11 cellular contexts compared by ENCODE assay signal in genomic region chr5:31587546-31587945, GRCh38. TPM values are rescaled to one million over a fixed set of nuclear protein-coding genes. Genes with fewer than 3 reads are reported as not detected.
A peak's percentile ranks its signal among the peaks of the same experiment; 100 is the strongest.
DNase-seq lines count a peak whose midpoint lies in the region; ATAC-seq and TF ChIP-seq lines count a peak whose summit lies in the region.
"Had no signal": no experiment of that assay in that cellular context is flagged by ENCODE, and none has a peak within 500 bp of the region (broad histone marks: within the 10 kb centered on the region; RNA-seq: fewer than 3 reads in every experiment).

No MANE protein-coding gene starts in this region.

- H3K4me2 ChIP-seq in GM23338: no peak overlapping the region

- H3K4me3 Mint-ChIP-seq in GM23338 (no peak overlapping the region), WTC11 (no peak overlapping the region)
- H3K4me3 Mint-ChIP-seq: CD4-positive, alpha-beta memory T cell had no signal

- POLR2A ChIA-PET in WTC11 (lab: Charles Lee): interaction anchor here (0.9 kb wide), 1 partner anchor 94 kb away, joined by 5 read pairs; no protein-coding TSS in a partner anchor

- no peaks in the 10 kb centered on the region for H3K79me2 ChIP-seq in GM23338 (replicated peaks; ENCODE audit: insufficient read depth)

- H3K9me3 Mint-ChIP-seq in GM23338: peaks cover 26% of the 10 kb centered on the region
- H3K9me3 Mint-ChIP-seq in WTC11: peaks cover 26% of the 10 kb centered on the region
- H3K9me3 Mint-ChIP-seq: CD4-positive, alpha-beta memory T cell had no signal

- H3K27ac Mint-ChIP-seq in GM23338 (no peak overlapping the region), WTC11 (no peak overlapping the region)
- H3K27ac Mint-ChIP-seq: CD4-positive, alpha-beta memory T cell had no signal

- no peak overlapping the region for H3K27ac ChIP-seq in GM23338 (ENCODE audit: low read depth)
- no peak overlapping the region for H3K27ac ChIP-seq in right lobe of liver
- H3K27ac ChIP-seq: C4-2B had no signal

- TF ChIP-seq CTCF in GM23338 (conservative IDR thresholded peaks at IDR 0.05; ENCODE audit: low read depth in 2 of 2): no peak
- no peak for TF ChIP-seq CTCF in WTC11 (IDR thresholded peaks at IDR 0.05)
- no peak for TF ChIP-seq CTCF in right lobe of liver (IDR thresholded peaks at IDR 0.05)

- H2AFZ ChIP-seq in GM23338: no peak overlapping the region

- TF ChIP-seq POLR2A in right lobe of liver (IDR thresholded peaks at IDR 0.05): no peak

- ATAC-seq in GM23338 (peak; percentile 72), WTC11 (peak; percentile 89), right lobe of liver (no peak)
- ATAC-seq in activated CD4-positive, CD25-positive, alpha-beta regulatory T cell treated with anti-CD3 and anti-CD28 coated beads, Interleukin-2, amount 50 U/mL, for 24 hours: no peak

- peaks cover 16% of the 10 kb centered on the region; the same call in 2 of the 3 replicates for H3K36me3 Mint-ChIP-seq in GM23338 (ENCODE audit: low read depth)
- H3K36me3 Mint-ChIP-seq in WTC11: peaks cover 8% of the 10 kb centered on the region
- H3K36me3 Mint-ChIP-seq: CD4-positive, alpha-beta memory T cell had no signal

- no peaks in the 10 kb centered on the region; the same call in 1 of the 2 replicates for H3K36me3 ChIP-seq in GM23338 (ENCODE audit: insufficient read depth)
- H3K36me3 ChIP-seq in right lobe of liver: no peaks in the 10 kb centered on the region
- H3K36me3 ChIP-seq: BE2C had no signal

- no peaks in the 10 kb centered on the region for H3K9me2 ChIP-seq in GM23338 (ENCODE audit: insufficient read depth)

- H3F3A ChIP-seq in GM23338 (replicated peaks; ENCODE audit: low read depth): no peaks in the 10 kb centered on the region

- no peak overlapping the region for H3K4me3 ChIP-seq in GM23338
- no peak overlapping the region for H3K4me3 ChIP-seq in right lobe of liver

- WGBS in right lobe of liver (ENCODE audit: insufficient coverage, low coverage, low lambda C conversion rate, missing lambda C conversion rate): 79% methylated on average over 2 of the region's 5 CpGs

- H3K4me1 Mint-ChIP-seq in GM23338: no peaks in the 10 kb centered on the region
- peaks cover 19% of the 10 kb centered on the region for H3K4me1 Mint-ChIP-seq in WTC11
- H3K4me1 Mint-ChIP-seq: CD4-positive, alpha-beta memory T cell had no signal

- CTCF ChIA-PET in WTC11 (lab: Charles Lee): interaction anchor here (0.6 to 2.2 kb wide), 5 partner anchors 8 to 505 kb away, joined by 3 to 9 read pairs (median 6); no protein-coding TSS in a partner anchor

- DNase-seq in GM23338 (ENCODE audit: low spot score) (peak; percentile 57), NCI-H526 (lab: John Stamatoyannopoulos, UW) (peak; percentile 70 to 83), WTC11 (ENCODE audit: low spot score) (no peak), iPS DF 19.7 (ENCODE audit: low read depth, low spot score) (peak; percentile 40), right lobe of liver (no peak), ACHN (no peak)
- DNase-seq: BE2C; CD4-positive, alpha-beta memory T cell; DMS79 had no signal

- no peaks in the 10 kb centered on the region for H4K20me1 ChIP-seq in GM23338 (replicated peaks; ENCODE audit: insufficient read depth)

- intact Hi-C loops in right lobe of liver (cut with DNase I): loop anchor here in 1 of 2 donors (10.0 kb wide), 1 partner anchor 217 kb away; no protein-coding TSS in a partner anchor

- no peaks in the 10 kb centered on the region for H3K4me1 ChIP-seq in GM23338 (ENCODE audit: insufficient read depth)
- no peaks in the 10 kb centered on the region for H3K4me1 ChIP-seq in right lobe of liver
- H3K4me1 ChIP-seq: BE2C had no signal

- H3K9me3 ChIP-seq in right lobe of liver: no peaks in the 10 kb centered on the region
- H3K9me3 ChIP-seq: BE2C had no signal

- H3K27me3 ChIP-seq in GM23338 (ENCODE audit: insufficient read depth): no peaks in the 10 kb centered on the region
- no peaks in the 10 kb centered on the region for H3K27me3 ChIP-seq in right lobe of liver
- H3K27me3 ChIP-seq: BE2C had no signal

- in situ Hi-C loops in ACHN (cut with HindIII; ENCODE audit: low pct_ligation_motif_present, low pct_unique_long_range_greater_than_20kb, low sequenced_read_pairs): no loop called here

- H3K27me3 Mint-ChIP-seq in GM23338 (ENCODE audit: insufficient read depth, low read depth, poor library complexity) (peaks cover 2% of the 10 kb centered on the region), WTC11 (ENCODE audit: low read depth) (peaks cover 4% of the 10 kb centered on the region)

TF ChIP-seq in WTC11, 78 proteins besides CTCF, POLR2A, EP300 and RAD21 (continues in another document):
- no peak for TF ChIP-seq ZBTB21 (CRISPR knock-in tag; IDR thresholded peaks at IDR 0.05; ENCODE audit: borderline replicate concordance)
- no peak for TF ChIP-seq ZNF121 (CRISPR knock-in tag; IDR thresholded peaks at IDR 0.05)
- no peak for TF ChIP-seq STAT6 (CRISPR knock-in tag; conservative IDR thresholded peaks at IDR 0.05; ENCODE audit: low read depth)
- no peak for TF ChIP-seq ATF2 (CRISPR knock-in tag; IDR thresholded peaks at IDR 0.05; ENCODE audit: borderline replicate concordance, low read depth)
- no peak for TF ChIP-seq ZNF532 (CRISPR knock-in tag; IDR thresholded peaks at IDR 0.05; ENCODE audit: borderline replicate concordance)

RNA-seq across cellular contexts. Expression of gene PDZD2, which starts 51.4 kb away (rescaled TPM):
- total RNA-seq in GM23338 (2014; rRNA removed; shearing (Covaris generic)): 16.9 and 19.8 TPM in 2 replicates
- 8.3 and 10.2 TPM in 2 replicates for polyA plus RNA-seq in GM23338 (2016; fragmentation: Nextera tagmentation; extraction: Ambion mirVana)
- 7.1 to 11.4 TPM (median 7.5 TPM) in 3 replicates for total RNA-seq in WTC11 (2021)
- 1 to 10 TPM in 2 of 6 experiments, under 1 TPM in 4; 0.43 to 1.9 (median 0.88) TPM for total RNA-seq in right lobe of liver

RNA-seq across cellular contexts. Expression of gene C5orf22, which starts 55.4 kb away (rescaled TPM):
- 26.8 and 30.9 TPM in 2 replicates for total RNA-seq in GM23338 (2014; rRNA removed; shearing (Covaris generic))
- 11.3 and 13.6 TPM in 2 replicates for polyA plus RNA-seq in GM23338 (2016; fragmentation: Nextera tagmentation; extraction: Ambion mirVana)
- 30.8 to 40.6 TPM (median 36.6 TPM) in 3 replicates for total RNA-seq in WTC11 (2021)
- 10 to 100 TPM in 2 of 6 experiments, 1 to 10 TPM in 4; 8.5 to 11.2 (median 9.7) TPM for total RNA-seq in right lobe of liver

RNA-seq across cellular contexts. Expression of gene DROSHA, which starts 55.7 kb away (rescaled TPM):
- total RNA-seq in GM23338 (2014; rRNA removed; shearing (Covaris generic)): 70.6 and 82.3 TPM in 2 replicates
- 87.4 and 87.8 TPM in 2 replicates for polyA plus RNA-seq in GM23338 (2016; fragmentation: Nextera tagmentation; extraction: Ambion mirVana)
- 102 to 125 TPM (median 110 TPM) in 3 replicates for total RNA-seq in WTC11 (2021)
- 10 to 100 TPM; 13.0 to 21.0 (median 18.5) TPM for total RNA-seq in right lobe of liver

Comparison
In these comparisons a context has a peak if more than half of its experiments do, and no peak if none do; other contexts are left out.
1. ATAC-seq: peak in GM23338 (single experiment) and WTC11 (single experiment); none in right lobe of liver (0 of 4) and activated CD4-positive, CD25-positive, alpha-beta regulatory T cell treated with anti-CD3 and anti-CD28 coated beads, Interleukin-2, amount 50 U/mL, for 24 hours (0 of 2).
2. DNase-seq: peak in GM23338 (single experiment), NCI-H526 (2 of 2) and iPS DF 19.7 (single experiment); none in WTC11 (single experiment), right lobe of liver (0 of 3) and ACHN (single experiment).